In genomic region chr19:8519388-8519787, GRCh38 we compare ENCODE assay signal across 17 cellular contexts. TPM values are rescaled to one million over a fixed set of nuclear protein-coding genes. Genes with fewer than 3 reads are reported as not detected.
DNase-seq lines count a peak whose midpoint lies in the region; ATAC-seq and TF ChIP-seq lines count a peak whose summit lies in the region.
"Had no signal": no experiment of that assay in that cellular context is flagged by ENCODE, and none has a peak within 500 bp of the region (broad histone marks: within the 10 kb centered on the region; RNA-seq: fewer than 3 reads in every experiment).

No MANE protein-coding gene starts in this region.

- H3K36me3 Mint-ChIP-seq in activated CD8-positive, alpha-beta memory T cell treated with anti-CD3 and anti-CD28 coated beads, Interleukin-2, amount 10 ng/mL, durations not matched to agents 7 days and 5 days: peaks cover 20% of the 10 kb centered on the region
- peaks cover 5% of the 10 kb centered on the region for H3K36me3 Mint-ChIP-seq in CD4-positive, CD25-positive, alpha-beta regulatory T cell
- H3K36me3 Mint-ChIP-seq in effector memory CD8-positive, alpha-beta T cell (ENCODE audit: insufficient read depth): peaks cover 29% of the 10 kb centered on the region

- POLR2A ChIA-PET in HEK293 (lab: Yijun Ruan, JAX): interaction anchor here (0.6 kb wide), 1 partner anchor 9 kb away, joined by 3 read pairs; no protein-coding TSS in a partner anchor

- TF ChIP-seq CTCF in HEK293 (tag by site-specific recombination; IDR thresholded peaks at IDR 0.05): no peak

- no peak for DNase-seq in activated CD8-positive, alpha-beta memory T cell treated with anti-CD3 and anti-CD28 coated beads, Interleukin-2, amount 10 ng/mL, durations not matched to agents 7 days and 5 days
- DNase-seq in activated CD8-positive, alpha-beta memory T cell treated with anti-CD3 and anti-CD28 coated beads, Interleukin-2, amount 50 U/mL, for 4 hours: no peak
- DNase-seq in CD4-positive, CD25-positive, alpha-beta regulatory T cell: no peak
- DNase-seq in effector memory CD8-positive, alpha-beta T cell: no peak
- no peak for DNase-seq in NCI-H226
- DNase-seq: DMS79 treated with DMSO at 0.1 percent for 48 hours, GM23248, Kasumi-1, MM.1S, NCI-H1092 treated with DMSO at 0.1 percent for 48 hours, NCI-H2227 treated with DMSO at 0.1 percent for 48 hours, NCI-H524 treated with DMSO at 0.1 percent for 48 hours had no signal

- peaks cover 42% of the 10 kb centered on the region for H3K4me1 Mint-ChIP-seq in activated CD8-positive, alpha-beta memory T cell treated with anti-CD3 and anti-CD28 coated beads, Interleukin-2, amount 10 ng/mL, durations not matched to agents 7 days and 5 days
- H3K4me1 Mint-ChIP-seq in CD4-positive, CD25-positive, alpha-beta regulatory T cell: peaks cover 5 to 63% (median 24%) of the 10 kb centered on the region in 4 donors
- peaks cover 37 to 41% of the 10 kb centered on the region in 2 donors for H3K4me1 Mint-ChIP-seq in effector memory CD8-positive, alpha-beta T cell (ENCODE audit: low read depth in 2 of 2)

- peaks cover 61% of the 10 kb centered on the region for H3K4me1 ChIP-seq in CD4-positive, CD25-positive, alpha-beta regulatory T cell (ENCODE audit: control insufficient read depth, insufficient read depth, low read length, poor library complexity, severe bottlenecking)
- H3K4me1 ChIP-seq in HEK293 (ENCODE audit: control insufficient read depth, insufficient read depth, low read length): no peaks in the 10 kb centered on the region

- peaks cover 23% of the 10 kb centered on the region for H3K36me3 ChIP-seq in CD4-positive, CD25-positive, alpha-beta regulatory T cell (ENCODE audit: control insufficient read depth, insufficient read depth, low read length)
- no peaks in the 10 kb centered on the region for H3K36me3 ChIP-seq in HEK293 (ENCODE audit: control insufficient read depth in 2 of 2, insufficient read depth in 1 of 2, low read length in 2 of 2)

- H3K4me3 ChIP-seq in CD4-positive, CD25-positive, alpha-beta regulatory T cell (ENCODE audit: low read depth, low read length): no peak overlapping the region
- no peak overlapping the region for H3K4me3 ChIP-seq in HEK293 (ENCODE audit: low read depth, low read length)
- H3K4me3 ChIP-seq: GM23248 had no signal

- H3K27me3 ChIP-seq in CD4-positive, CD25-positive, alpha-beta regulatory T cell (ENCODE audit: control insufficient read depth, insufficient read depth, low read length): no peaks in the 10 kb centered on the region

- no peaks in the 10 kb centered on the region for H3K27me3 Mint-ChIP-seq in activated CD8-positive, alpha-beta memory T cell treated with anti-CD3 and anti-CD28 coated beads, Interleukin-2, amount 10 ng/mL, durations not matched to agents 7 days and 5 days
- H3K27me3 Mint-ChIP-seq in CD4-positive, CD25-positive, alpha-beta regulatory T cell: no peaks in the 10 kb centered on the region
- no peaks in the 10 kb centered on the region for H3K27me3 Mint-ChIP-seq in effector memory CD8-positive, alpha-beta T cell

- H3K9me3 Mint-ChIP-seq in activated CD8-positive, alpha-beta memory T cell treated with anti-CD3 and anti-CD28 coated beads, Interleukin-2, amount 10 ng/mL, durations not matched to agents 7 days and 5 days (ENCODE audit: low read depth): no peaks in the 10 kb centered on the region
- peaks cover 0 to 1% (median 0%) of the 10 kb centered on the region in 7 donors for H3K9me3 Mint-ChIP-seq in CD4-positive, CD25-positive, alpha-beta regulatory T cell
- no peaks in the 10 kb centered on the region for H3K9me3 Mint-ChIP-seq in effector memory CD8-positive, alpha-beta T cell

- CTCF ChIA-PET in activated CD8-positive, alpha-beta memory T cell treated with anti-CD3 and anti-CD28 coated beads, Interleukin-2, amount 10 ng/mL, durations not matched to agents 7 days and 5 days (lab: Charles Lee): interaction anchor here (0.9 to 9.9 kb wide), 4 partner anchors 15 to 59 kb away, joined by 3 to 136 read pairs (median 4); partner anchors contain the start of gene MYO1F
- CTCF ChIA-PET in HEK293 (lab: Yijun Ruan, JAX): interaction anchor here (0.6 kb wide), 3 partner anchors 14 to 69 kb away, joined by 3 to 6 read pairs (median 3); no protein-coding TSS in a partner anchor

- ATAC-seq in activated CD8-positive, alpha-beta memory T cell treated with anti-CD3 and anti-CD28 coated beads, Interleukin-2, amount 10 ng/mL, durations not matched to agents 7 days and 5 days: no peak
- no peak for ATAC-seq in CD4-positive, CD25-positive, alpha-beta regulatory T cell (ENCODE audit: low read depth in 2 of 2)
- no peak for ATAC-seq in effector memory CD8-positive, alpha-beta T cell (replicated peaks)
- ATAC-seq in HG03175 (IDR thresholded peaks at IDR 0.05; ENCODE audit: unreplicated experiment) (no peak), GM19397 (IDR thresholded peaks at IDR 0.05; ENCODE audit: unreplicated experiment) (no peak)
- ATAC-seq: Panc1 had no signal

- peak overlapping the region; percentile 49 for H3K27ac Mint-ChIP-seq in activated CD8-positive, alpha-beta memory T cell treated with anti-CD3 and anti-CD28 coated beads, Interleukin-2, amount 10 ng/mL, durations not matched to agents 7 days and 5 days
- peak overlapping the region; percentile 78 to 98 (median 89) for H3K27ac Mint-ChIP-seq in CD4-positive, CD25-positive, alpha-beta regulatory T cell
- H3K27ac Mint-ChIP-seq in effector memory CD8-positive, alpha-beta T cell: peak overlapping the region in 1 of 2 donors; percentile 99

- H3K9me3 ChIP-seq in CD4-positive, CD25-positive, alpha-beta regulatory T cell (ENCODE audit: control insufficient read depth in 2 of 2, low read length in 2 of 2): no peaks in the 10 kb centered on the region
- H3K9me3 ChIP-seq in HEK293 (ENCODE audit: control insufficient read depth, insufficient read depth, low read depth, low read length): no peaks in the 10 kb centered on the region

- H3K4me3 Mint-ChIP-seq in activated CD8-positive, alpha-beta memory T cell treated with anti-CD3 and anti-CD28 coated beads, Interleukin-2, amount 10 ng/mL, durations not matched to agents 7 days and 5 days: no peak overlapping the region
- peak overlapping the region in 2 of 4 donors; percentile 16 to 39 for H3K4me3 Mint-ChIP-seq in CD4-positive, CD25-positive, alpha-beta regulatory T cell
- H3K4me3 Mint-ChIP-seq in effector memory CD8-positive, alpha-beta T cell: peak overlapping the region; percentile 25 to 89

- peak overlapping the region; percentile 97 for H3K27ac ChIP-seq in CD4-positive, CD25-positive, alpha-beta regulatory T cell (ENCODE audit: insufficient read depth, low read length, poor library complexity, severe bottlenecking)
- H3K27ac ChIP-seq in HEK293 (ENCODE audit: extremely low read depth, low read depth, low read length): no peak overlapping the region
- H3K27ac ChIP-seq: GM23248 had no signal

TF ChIP-seq in HEK293, 187 proteins besides CTCF, POLR2A, EP300 and RAD21:
- no peak for TF ChIP-seq ZNF416 (tag by site-specific recombination; IDR thresholded peaks at IDR 0.05)
- TF ChIP-seq ZNF501 (tag by site-specific recombination; IDR thresholded peaks at IDR 0.05): no peak
- TF ChIP-seq ZNF768 (tag by site-specific recombination; IDR thresholded peaks at IDR 0.05): no peak
- TF ChIP-seq ZNF16 (tag by site-specific recombination; IDR thresholded peaks at IDR 0.05; ENCODE audit: low read depth): no peak
- peak; percentile 40; the same call in 1 of the 2 replicates for TF ChIP-seq ZNF121 (tag by site-specific recombination; IDR thresholded peaks at IDR 0.05)
- TF ChIP-seq ZNF600 (tag by site-specific recombination; IDR thresholded peaks at IDR 0.05): no peak
- TF ChIP-seq ZNF324 (tag by site-specific recombination; IDR thresholded peaks at IDR 0.05): no peak
- no peak for TF ChIP-seq ZNF548 (tag by site-specific recombination; IDR thresholded peaks at IDR 0.05)
TF ChIP-seq in HEK293: peak in this region for 1.

RNA-seq across cellular contexts. Expression of gene ZNF414, which starts 5.4 kb away (rescaled TPM):
- total RNA-seq in activated CD8-positive, alpha-beta memory T cell treated with anti-CD3 and anti-CD28 coated beads, Interleukin-2, amount 10 ng/mL, durations not matched to agents 7 days and 5 days: 10 to 100 TPM; 23.8 to 38.5 TPM
- total RNA-seq in CD4-positive, CD25-positive, alpha-beta regulatory T cell: 35.1 TPM
- 10 to 100 TPM in 3 of 4 donors, 1 to 10 TPM in 1; 9.7 to 15.0 (median 12.6) TPM for polyA plus RNA-seq in CD4-positive, CD25-positive, alpha-beta regulatory T cell
- total RNA-seq: G401 had no signal

RNA-seq across cellular contexts. Expression of gene PRAM1, which starts 16.9 kb away (rescaled TPM):
- total RNA-seq in activated CD8-positive, alpha-beta memory T cell treated with anti-CD3 and anti-CD28 coated beads, Interleukin-2, amount 10 ng/mL, durations not matched to agents 7 days and 5 days: 1 to 10 TPM in 1 of 2 experiments, under 1 TPM in 1; 0.59 to 1.4 TPM
- 3.7 TPM for total RNA-seq in CD4-positive, CD25-positive, alpha-beta regulatory T cell
- polyA plus RNA-seq in CD4-positive, CD25-positive, alpha-beta regulatory T cell: under 1 TPM in 2 of 4 donors, not detected in 2; 0.06 to 0.21 TPM
- total RNA-seq: G401, GM23248 had no signal
- polyA plus RNA-seq: GM23248 had no signal

RNA-seq across cellular contexts. Expression of gene MYO1F, which starts 57.9 kb away (rescaled TPM):
- total RNA-seq in activated CD8-positive, alpha-beta memory T cell treated with anti-CD3 and anti-CD28 coated beads, Interleukin-2, amount 10 ng/mL, durations not matched to agents 7 days and 5 days: 100 to 1,000 TPM; 250 to 441 TPM
- 289 TPM for total RNA-seq in CD4-positive, CD25-positive, alpha-beta regulatory T cell
- polyA plus RNA-seq in CD4-positive, CD25-positive, alpha-beta regulatory T cell: 10 to 100 TPM; 45.3 to 79.3 (median 61.5) TPM
- total RNA-seq: G401 had no signal
